Comparison of ENCODE assay signal across 10 cellular contexts in genomic region chr10:25578061-25578460, GRCh38.
"Had no signal": no experiment of that assay in that cellular context is flagged by ENCODE, and none has a peak within 500 bp of the region (broad histone marks: within the 10 kb centered on the region; RNA-seq: fewer than 3 reads in every experiment).

No MANE protein-coding gene starts in this region.

- H3K36me3 ChIP-seq: HAP-1 had no signal

- DNase-seq: GM23248, GOT3, H7, HFFc6, KBM-7 had no signal

- H3K36me3 Mint-ChIP-seq: IgD-negative memory B cell had no signal

- H3K4me3 Mint-ChIP-seq: HFFc6, IgD-negative memory B cell had no signal

- H3K9me3 ChIP-seq: HAP-1 had no signal

- ATAC-seq: HCT116, HepG2 had no signal

- H3K27ac ChIP-seq: GM23248, HL-60 had no signal

- H3K4me1 ChIP-seq: HAP-1 had no signal

- H3K4me3 ChIP-seq: GM23248, HAP-1 had no signal

- H3K27me3 Mint-ChIP-seq: IgD-negative memory B cell had no signal

- H3K27ac Mint-ChIP-seq: HFFc6, IgD-negative memory B cell had no signal
